In the genomic region with DNA sequence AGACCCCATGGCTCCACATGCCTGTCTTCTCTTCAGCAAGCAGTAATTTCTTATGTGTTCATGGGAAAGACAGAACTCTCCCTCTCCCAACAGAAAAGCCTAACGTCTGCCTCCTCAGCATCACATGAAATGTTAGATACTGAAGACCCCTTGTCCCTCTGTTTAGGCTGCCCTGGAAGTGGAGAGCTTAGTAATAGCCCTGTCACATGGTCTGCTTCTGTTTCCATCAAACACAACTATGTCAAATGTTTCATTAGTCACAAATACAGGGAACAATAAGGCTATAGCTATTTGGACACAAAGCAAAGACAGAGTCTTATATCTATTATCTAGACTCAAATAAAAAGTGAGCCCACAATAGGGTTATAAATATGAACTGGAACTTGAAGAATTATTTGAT, we compare ENCODE assay signal across 30 cellular contexts.
"Had no signal": no experiment of that assay in that cellular context is flagged by ENCODE, and none has a peak within 500 bp of the region (broad histone marks: within the 10 kb centered on the region; RNA-seq: fewer than 3 reads in every experiment).

No MANE protein-coding gene starts in this region.

- H3K4me2 ChIP-seq: neural progenitor cell, smooth muscle cell had no signal

- H3K4me1 ChIP-seq: neural progenitor cell, parathyroid adenoma, psoas muscle, right lobe of liver, sigmoid colon, spleen, suprapubic skin, testis, tibial artery, transverse colon, upper lobe of right lung, vagina had no signal

- H3K27me3 ChIP-seq: neural progenitor cell, ovary, right lobe of liver, sigmoid colon, suprapubic skin, testis, tibial artery, transverse colon, upper lobe of right lung, vagina had no signal

- H3K27ac ChIP-seq: neural progenitor cell, ovary, parathyroid adenoma, psoas muscle, right lobe of liver, sigmoid colon, skin epidermis, spleen, suprapubic skin, testis, tibial artery, transverse colon, upper lobe of right lung, vagina had no signal

- H3K36me3 ChIP-seq: neural progenitor cell, ovary, right lobe of liver, sigmoid colon, spleen, suprapubic skin, tibial artery, transverse colon, upper lobe of right lung, vagina had no signal

- H3K9ac ChIP-seq: neural progenitor cell, parathyroid adenoma had no signal

- H2AFZ ChIP-seq: neural progenitor cell, parathyroid adenoma had no signal

- H3K4me3 ChIP-seq: neural progenitor cell, ovary, psoas muscle, right lobe of liver, sigmoid colon, skin epidermis, smooth muscle cell, spleen, suprapubic skin, testis, tibial artery, transverse colon, upper lobe of right lung, vagina had no signal

- H3K9me3 ChIP-seq: ovary, psoas muscle, right lobe of liver, suprapubic skin, testis, tibial artery, transverse colon, upper lobe of right lung, vagina had no signal

- DNase-seq: naive thymus-derived CD4-positive, alpha-beta T cell; natural killer cell; occipital lobe; ovary; posterior cingulate gyrus; psoas muscle; right cardiac atrium; right lobe of liver; sigmoid colon; spleen; stimulated activated CD4-positive, alpha-beta T cell treated with anti-CD3 and anti-CD28 coated beads, Interleukin-12 subunit alpha, Interleukin-12 subunit beta, amount 100 ng/mL, for 4 hours; stimulated activated CD4-positive, alpha-beta T cell treated with anti-CD3 and anti-CD28 coated beads, Interleukin-1b, Interleukin-23, amount 100 ng/mL, for 48 hours; stimulated activated CD4-positive, alpha-beta T cell treated with anti-CD3 and anti-CD28 coated beads, Interleukin-4, amount 100 ng/mL, for 1 hour; stimulated activated CD4-positive, alpha-beta T cell treated with anti-CD3 and anti-CD28 coated beads, Interleukin-4, amount 100 ng/mL, for 4 hours; stimulated activated CD8-positive, alpha-beta memory T cell treated with anti-CD3 and anti-CD28 coated beads, Interleukin-4, amount 100 ng/mL, for 48 hours; stimulated activated naive CD4-positive, alpha-beta T cell; stimulated activated naive CD8-positive, alpha-beta T cell treated with anti-CD3 and anti-CD28 coated beads, Interleukin-15, amount 100 ng/mL, for 72 hours; stimulated activated naive CD8-positive, alpha-beta T cell treated with anti-CD3 and anti-CD28 coated beads, Interleukin-15, Interleukin-2, amounts not matched to agents 100 U/mL and 50 U/mL, for 24 hours; substantia nigra; testis; tibial artery; transverse colon; upper lobe of right lung had no signal

- ATAC-seq: naive thymus-derived CD4-positive, alpha-beta T cell; natural killer cell; psoas muscle; right cardiac atrium; right lobe of liver; stimulated activated memory B cell treated with anti-CD40 and anti-IgM and Interleukin-4, amounts not matched to agents 10 μg/mL and 1 μg/mL and 100 μg/mL, for 72 hours; stimulated activated naive CD8-positive, alpha-beta T cell treated with anti-CD3 and anti-CD28 coated beads, Interleukin-15, amount 100 ng/mL, for 72 hours; stimulated activated naive CD8-positive, alpha-beta T cell treated with anti-CD3 and anti-CD28 coated beads, Interleukin-15, Interleukin-2, amounts not matched to agents 100 U/mL and 50 U/mL, for 24 hours; upper lobe of right lung had no signal

- H3K79me2 ChIP-seq: parathyroid adenoma had no signal
